In the genomic region with DNA sequence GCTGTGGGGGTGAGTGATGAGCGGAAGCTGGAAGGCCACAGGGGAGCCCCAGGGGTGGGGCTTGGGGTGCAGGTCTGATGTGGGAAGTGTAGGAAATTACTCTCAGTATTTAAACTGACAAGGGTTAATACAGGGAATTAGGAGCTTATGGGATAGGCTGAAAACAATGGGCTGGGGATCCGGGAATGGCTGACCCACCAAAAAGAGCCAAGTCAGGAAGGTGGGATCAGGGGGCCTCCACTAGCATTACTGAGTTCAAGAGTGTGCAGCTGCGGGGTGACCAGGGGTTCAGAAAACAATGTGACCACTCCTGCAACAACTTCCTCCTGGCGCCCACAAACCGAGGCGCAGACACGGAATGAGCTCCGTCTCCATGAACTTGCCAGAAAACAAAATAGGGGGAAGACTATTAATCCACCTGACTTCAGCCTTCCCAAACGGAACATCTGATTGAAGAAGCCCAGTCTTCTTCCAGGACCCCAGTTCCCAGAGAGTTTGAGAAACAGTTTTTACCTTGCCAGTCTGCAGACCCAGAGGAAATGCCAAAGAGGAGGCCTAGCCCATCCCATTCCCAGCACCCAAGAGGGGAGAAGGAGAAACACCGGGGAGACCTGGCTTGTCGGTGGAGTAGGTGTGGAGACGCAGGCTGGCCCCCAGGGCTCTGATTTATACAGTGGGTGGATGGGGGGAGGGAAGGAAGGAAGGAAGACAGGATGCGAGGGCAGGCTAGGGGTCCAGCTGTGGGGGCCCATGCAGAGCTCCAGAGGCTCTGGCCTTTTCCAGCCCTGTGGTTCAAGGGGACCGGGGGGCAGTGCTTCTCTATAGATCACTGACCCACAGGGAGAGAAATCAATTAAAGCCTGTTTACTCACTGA, we compare ENCODE assay signal across 8 cellular contexts. TPM values are rescaled to one million over a fixed set of nuclear protein-coding genes. Genes with fewer than 3 reads are reported as not detected.
DNase-seq lines count a peak whose midpoint lies in the region; ATAC-seq, FAIRE-seq and TF ChIP-seq lines count a peak whose summit lies in the region.

No MANE protein-coding gene starts in this region.

- no peaks in the 10 kb centered on the region for H3K9me3 Mint-ChIP-seq in endothelial cell (ENCODE audit: unreplicated experiment)
- H3K9me3 Mint-ChIP-seq in mesothelial cell of epicardium: no peaks in the 10 kb centered on the region

- H3K27ac Mint-ChIP-seq in endothelial cell (ENCODE audit: unreplicated experiment) (no peak overlapping the region), mesothelial cell of epicardium (no peak overlapping the region)

- DNase-seq in HL-60 (ENCODE audit: low read depth in 1 of 2, low spot score in 1 of 2): peak in 1 of 2 experiments; percentile 67
- DNase-seq in epithelial cell of esophagus (ENCODE audit: low read depth): no peak
- no peak for DNase-seq in HTR-8/SVneo (ENCODE audit: insufficient read length, low spot score)
- DNase-seq in endothelial cell (ENCODE audit: low spot score): no peak
- no peak for DNase-seq in mesothelial cell of epicardium (ENCODE audit: low spot score in 2 of 2, unreplicated experiment in 2 of 2)
- DNase-seq in NCI-H2227 treated with DMSO at 0.1 percent for 48 hours (lab: John Stamatoyannopoulos, UW): no peak

- peak overlapping the region; percentile 79 for H3K27ac ChIP-seq in HL-60 (replicated peaks)

- no peak for FAIRE-seq in HTR-8/SVneo (lab: Jason Lieb, UNC)

- H3K9ac ChIP-seq in skeletal muscle satellite cell (ENCODE audit: low read depth, low read length): no peak overlapping the region

- no peaks in the 10 kb centered on the region for H3K9me3 ChIP-seq in skeletal muscle satellite cell (replicated peaks; ENCODE audit: low read length)

- H3K4me3 Mint-ChIP-seq in endothelial cell (ENCODE audit: unreplicated experiment) (no peak overlapping the region), mesothelial cell of epicardium (no peak overlapping the region)

- H3K36me3 ChIP-seq in skeletal muscle satellite cell (ENCODE audit: insufficient read depth, low read length): no peaks in the 10 kb centered on the region

- peaks cover 6% of the 10 kb centered on the region for H3K4me1 ChIP-seq in skeletal muscle satellite cell (ENCODE audit: control insufficient read depth, insufficient read depth, low read length)

- no peaks in the 10 kb centered on the region for H3K27me3 ChIP-seq in HL-60 (ENCODE audit: insufficient read depth, poor library complexity, severe bottlenecking)
- no peaks in the 10 kb centered on the region for H3K27me3 ChIP-seq in skeletal muscle satellite cell (ENCODE audit: control insufficient read depth, insufficient read depth, low read length)

- peaks cover 4% of the 10 kb centered on the region for H3K36me3 Mint-ChIP-seq in endothelial cell (ENCODE audit: low read depth, unreplicated experiment)
- no peaks in the 10 kb centered on the region for H3K36me3 Mint-ChIP-seq in mesothelial cell of epicardium

- H3K4me3 ChIP-seq in HL-60 (replicated peaks; ENCODE audit: insufficient read depth, low read length): peak overlapping the region; percentile 41
- H3K4me3 ChIP-seq in epithelial cell of esophagus (ENCODE audit: low read length): peak overlapping the region; percentile 45
- no peak overlapping the region for H3K4me3 ChIP-seq in skeletal muscle satellite cell (ENCODE audit: low read length)

- TF ChIP-seq CTCF in HL-60 (IDR thresholded peaks at IDR 0.05; ENCODE audit: insufficient read depth, low read length): no peak
- no peak for TF ChIP-seq CTCF in epithelial cell of esophagus (IDR thresholded peaks at IDR 0.05; ENCODE audit: insufficient read depth, low read depth, low read length, missing control alignments)
- TF ChIP-seq CTCF in endothelial cell (IDR thresholded peaks at IDR 0.05; ENCODE audit: unreplicated experiment): no peak
- no peak for TF ChIP-seq CTCF in mesothelial cell of epicardium (IDR thresholded peaks at IDR 0.05; ENCODE audit: unreplicated experiment)

- peak overlapping the region; percentile 79 for H3K4me2 ChIP-seq in skeletal muscle satellite cell (ENCODE audit: low read length)

- ATAC-seq in GM19328 (IDR thresholded peaks at IDR 0.05; ENCODE audit: unreplicated experiment): peak; percentile 22

- H3K27me3 Mint-ChIP-seq in endothelial cell (ENCODE audit: unreplicated experiment) (peaks cover 5% of the 10 kb centered on the region), mesothelial cell of epicardium (ENCODE audit: low read depth) (no peaks in the 10 kb centered on the region)

- H3K4me1 Mint-ChIP-seq in endothelial cell (ENCODE audit: unreplicated experiment) (peaks cover 22% of the 10 kb centered on the region), mesothelial cell of epicardium (no peaks in the 10 kb centered on the region)

RNA-seq across cellular contexts. Expression of a gene that starts 16.5 kb away (rescaled TPM):
- 38.0 and 39.3 TPM in 2 replicates for total RNA-seq in skeletal muscle satellite cell (2012; rRNA removed)
- total RNA-seq in endothelial cell (ENCODE audit: unreplicated experiment) (81.7 TPM), mesothelial cell of epicardium (89.0 to 94.5 TPM (median 91.9 TPM) in 3 replicates)
